Comparison of ENCODE assay signal across 8 cellular contexts in genomic region chr7:142535123-142535779, GRCh38.
A peak's percentile ranks its signal among the peaks of the same experiment; 100 is the strongest.
DNase-seq lines count a peak whose midpoint lies in the region; ATAC-seq and TF ChIP-seq lines count a peak whose summit lies in the region.

No MANE protein-coding gene starts in this region.

- H3K9me3 ChIP-seq in Panc1 (ENCODE audit: control insufficient read depth, insufficient read depth, low read depth, low read length) (no peaks in the 10 kb centered on the region), psoas muscle (no peaks in the 10 kb centered on the region), ovary (no peaks in the 10 kb centered on the region)

- in situ Hi-C loops in Panc1 (cut with HindIII; ENCODE audit: low pct_unique_long_range_greater_than_20kb, low sequenced_read_pairs): no loop called here

- H3K36me3 ChIP-seq in Panc1 (ENCODE audit: control insufficient read depth, insufficient read depth, low read length) (no peaks in the 10 kb centered on the region), psoas muscle (ENCODE audit: insufficient read depth in 1 of 2, low read depth in 1 of 2) (no peaks in the 10 kb centered on the region), ovary (no peaks in the 10 kb centered on the region)

- H3K4me1 Mint-ChIP-seq in activated T-cell treated with anti-CD3 and anti-CD28 coated beads, Interleukin-2, amount 50 U/mL, for 4 hours (ENCODE audit: low read depth): peaks cover 33% of the 10 kb centered on the region

- POLR2A ChIA-PET in Panc1 (lab: Charles Lee): no interaction called here

- TF ChIP-seq POLR2A in ovary (IDR thresholded peaks at IDR 0.05): no peak

- H3K9me3 Mint-ChIP-seq in activated T-cell treated with anti-CD3 and anti-CD28 coated beads, Interleukin-2, amount 50 U/mL, for 4 hours: no peaks in the 10 kb centered on the region

- H3K27ac ChIP-seq in Panc1 (ENCODE audit: low read length): no peak overlapping the region
- no peak overlapping the region for H3K27ac ChIP-seq in psoas muscle
- no peak overlapping the region for H3K27ac ChIP-seq in ovary

- WGBS in psoas muscle, 3 donors: 11 to 15% (median 15%) methylated on average over 7 of the region's 7 CpGs
- 12 to 18% (median 16%) methylated on average over 7 of the region's 7 CpGs for WGBS in ovary, 3 donors

- peak overlapping the region; percentile 71 for H3K4me3 Mint-ChIP-seq in activated T-cell treated with anti-CD3 and anti-CD28 coated beads, Interleukin-2, amount 50 U/mL, for 4 hours

- no peak overlapping the region for H3K4me3 ChIP-seq in Panc1 (ENCODE audit: low read depth in 2 of 2, low read length in 2 of 2)
- no peak overlapping the region for H3K4me3 ChIP-seq in fibroblast of pulmonary artery (replicated peaks; ENCODE audit: low read depth, low read length)
- no peak overlapping the region for H3K4me3 ChIP-seq in psoas muscle
- H3K4me3 ChIP-seq in ovary: no peak overlapping the region

- ATAC-seq in GM19395 (IDR thresholded peaks at IDR 0.05; ENCODE audit: unreplicated experiment) (peak; percentile 97), HG03460 (IDR thresholded peaks at IDR 0.05; ENCODE audit: unreplicated experiment) (peak; percentile 91), Panc1 (peak; percentile 97), psoas muscle (peak; percentile 89 to 99 (median 96))
- peak; percentile 85 to 90 for ATAC-seq in activated T-cell treated with anti-CD3 and anti-CD28 coated beads, Interleukin-2, amount 50 U/mL, for 4 hours

- TF ChIP-seq EP300 in ovary (IDR thresholded peaks at IDR 0.05): no peak

- CTCF ChIA-PET in Panc1 (lab: Charles Lee): interaction anchor here (0.6 to 2.5 kb wide), 9 partner anchors 11 to 276 kb away, joined by 3 to 10 read pairs (median 4); no protein-coding TSS in a partner anchor

- intact Hi-C loops in Panc1 (cut with micrococcal nuclease; ENCODE audit: unreplicated experiment): loop anchor here (5.0 to 10.0 kb wide), 3 partner anchors 52 to 280 kb away; no protein-coding TSS in a partner anchor
- intact Hi-C loops in psoas muscle (cut with DNase I): loop anchor here (5.0 kb wide), 3 partner anchors 52 to 252 kb away; no protein-coding TSS in a partner anchor
- intact Hi-C loops in ovary (cut with DNase I): no loop called here

- peaks cover 2% of the 10 kb centered on the region for H3K27me3 Mint-ChIP-seq in activated T-cell treated with anti-CD3 and anti-CD28 coated beads, Interleukin-2, amount 50 U/mL, for 4 hours (ENCODE audit: low read depth)

- TF ChIP-seq CTCF in Panc1 (IDR thresholded peaks at IDR 0.05) (peak; percentile 89), fibroblast of pulmonary artery (IDR thresholded peaks at IDR 0.05; ENCODE audit: low read length, missing control alignments) (peak; percentile 98), psoas muscle (IDR thresholded peaks at IDR 0.05) (peak; percentile 80), ovary (IDR thresholded peaks at IDR 0.05) (no peak)

- no TSS peak for BruUV-seq in Panc1 (replicated peaks; lab: Mats Ljungman, UMichigan)

- H3K27me3 ChIP-seq in Panc1 (ENCODE audit: control insufficient read depth, insufficient read depth, low read length) (peaks cover 10% of the 10 kb centered on the region), psoas muscle (ENCODE audit: insufficient read depth in 3 of 3, low read length in 2 of 3) (no peaks in the 10 kb centered on the region), ovary (no peaks in the 10 kb centered on the region)

- H3K4me1 ChIP-seq in Panc1 (ENCODE audit: control insufficient read depth, insufficient read depth, low read length) (no peaks in the 10 kb centered on the region), psoas muscle (no peaks in the 10 kb centered on the region), ovary (ENCODE audit: insufficient read depth) (no peaks in the 10 kb centered on the region)

- peaks cover 2% of the 10 kb centered on the region for H3K36me3 Mint-ChIP-seq in activated T-cell treated with anti-CD3 and anti-CD28 coated beads, Interleukin-2, amount 50 U/mL, for 4 hours (ENCODE audit: insufficient read depth)

- DNase-seq in COR-L47 (lab: John Stamatoyannopoulos, UW) (peak; percentile 74), Panc1 (ENCODE audit: low read depth, low spot score) (peak; percentile 81), fibroblast of pulmonary artery (ENCODE audit: low read depth) (peak; percentile 84), psoas muscle (peak; percentile 67 to 86), ovary (no peak)
- peak; percentile 62 for DNase-seq in activated T-cell treated with anti-CD3 and anti-CD28 coated beads, Interleukin-2, amount 50 U/mL, for 4 hours

Comparison
In these comparisons a context has a peak if more than half of its experiments do, and no peak if none do; other contexts are left out.
1. DNase-seq: peak in COR-L47 (single experiment), Panc1 (single experiment), activated T-cell treated with anti-CD3 and anti-CD28 coated beads, Interleukin-2, amount 50 U/mL, for 4 hours (single experiment), fibroblast of pulmonary artery (single experiment) and psoas muscle (2 of 2); none in ovary (0 of 5).
2. CTCF ChIP-seq: peak in Panc1 (single experiment), fibroblast of pulmonary artery (single experiment) and psoas muscle (single experiment); none in ovary (0 of 3).
3. intact Hi-C loops: an anchor here in Panc1 (5.0 to 10.0 kb wide) and psoas muscle (5.0 kb wide); none called in ovary.
4. Peak in every context shown above with its lines, with median percentiles within 50 percentile points of each other: ATAC-seq.